23 cellular contexts compared by ENCODE assay signal in genomic region chr14:62053188-62053587, GRCh38.
A peak's percentile ranks its signal among the peaks of the same experiment; 100 is the strongest.
DNase-seq lines count a peak whose midpoint lies in the region; ATAC-seq and TF ChIP-seq lines count a peak whose summit lies in the region.
"Had no signal": no experiment of that assay in that cellular context is flagged by ENCODE, and none has a peak within 500 bp of the region (broad histone marks: within the 10 kb centered on the region; RNA-seq: fewer than 3 reads in every experiment).

No MANE protein-coding gene starts in this region.

- no peak for TF ChIP-seq CTCF in GM13977 (IDR thresholded peaks at IDR 0.05; ENCODE audit: extremely low read depth, insufficient read depth, missing control alignments)

- ATAC-seq in GM19351 (IDR thresholded peaks at IDR 0.05; ENCODE audit: unreplicated experiment) = peak; percentile 100
- peak; percentile 92 for ATAC-seq in HG02798 (IDR thresholded peaks at IDR 0.05; ENCODE audit: poor library complexity, unreplicated experiment)
- peak; percentile 64 for ATAC-seq in HG03521 (IDR thresholded peaks at IDR 0.05; ENCODE audit: unreplicated experiment)
- no peak for ATAC-seq in HG02610 (IDR thresholded peaks at IDR 0.05; ENCODE audit: unreplicated experiment)
- ATAC-seq: gastrocnemius medialis; naive thymus-derived CD4-positive, alpha-beta T cell; right lobe of liver had no signal

- in situ Hi-C loops in GM13977 (cut with MboI; ENCODE audit: low pct_unique_long_range_greater_than_20kb, low sequenced_read_pairs, unreplicated experiment) = no loop called here

- peak; percentile 52 for DNase-seq in GM13977 (ENCODE audit: low spot score)
- no peak for DNase-seq in COLO668 (lab: John Stamatoyannopoulos, UW; ENCODE audit: unreplicated experiment)
- no peak for DNase-seq in T-helper 2 cell
- DNase-seq in NCI-H446 (lab: John Stamatoyannopoulos, UW) = no peak
- DNase-seq: activated CD4-positive, alpha-beta T cell treated with anti-CD3 and anti-CD28 coated beads, Interleukin-2, amount 50 U/mL, for 1 hour; activated CD8-positive, alpha-beta memory T cell treated with anti-CD3 and anti-CD28 coated beads, Interleukin-2, amount 50 U/mL, for 48 hours; activated gamma-delta T cell; caudate nucleus; CD4-positive, alpha-beta T cell; gastrocnemius medialis; H9; IMR-90; kidney; mesenchymal stem cell; naive thymus-derived CD4-positive, alpha-beta T cell; NCI-H1436; right lobe of liver; SHP77; stimulated activated CD4-positive, alpha-beta T cell treated with anti-CD3 and anti-CD28 coated beads, Interleukin-15, amount 100 ng/mL, for 24 hours had no signal
